Comparison of ENCODE assay signal across 1 cellular context in the genomic region with DNA sequence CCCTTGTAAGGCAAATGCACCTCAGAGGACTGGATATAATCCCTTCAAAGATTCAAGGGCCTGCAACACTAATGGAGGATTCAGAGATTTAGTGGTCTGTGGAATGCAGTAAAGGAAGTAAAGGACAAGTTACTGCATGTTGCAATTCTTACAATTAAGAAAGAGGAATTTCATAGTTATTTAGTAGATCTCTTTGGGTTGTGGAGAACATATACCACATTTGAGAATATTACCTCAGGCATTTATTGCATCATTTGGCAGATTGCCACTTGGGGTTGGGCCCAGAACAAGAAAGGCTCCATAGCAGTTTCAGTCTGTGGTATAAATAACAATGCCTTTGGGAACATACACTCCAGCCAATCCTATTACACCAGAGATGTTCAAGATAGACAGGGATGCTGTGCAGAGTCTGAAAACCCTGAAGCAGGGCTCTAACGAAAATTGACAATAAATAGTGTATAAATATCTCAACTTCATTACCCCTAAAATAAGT.
TF ChIP-seq lines count a peak whose summit lies in the region.

No MANE protein-coding gene starts in this region.

TF ChIP-seq in GM23338, 12 proteins besides CTCF, POLR2A, EP300 and RAD21 (continued from another document):
- TF ChIP-seq, protein P1, sequence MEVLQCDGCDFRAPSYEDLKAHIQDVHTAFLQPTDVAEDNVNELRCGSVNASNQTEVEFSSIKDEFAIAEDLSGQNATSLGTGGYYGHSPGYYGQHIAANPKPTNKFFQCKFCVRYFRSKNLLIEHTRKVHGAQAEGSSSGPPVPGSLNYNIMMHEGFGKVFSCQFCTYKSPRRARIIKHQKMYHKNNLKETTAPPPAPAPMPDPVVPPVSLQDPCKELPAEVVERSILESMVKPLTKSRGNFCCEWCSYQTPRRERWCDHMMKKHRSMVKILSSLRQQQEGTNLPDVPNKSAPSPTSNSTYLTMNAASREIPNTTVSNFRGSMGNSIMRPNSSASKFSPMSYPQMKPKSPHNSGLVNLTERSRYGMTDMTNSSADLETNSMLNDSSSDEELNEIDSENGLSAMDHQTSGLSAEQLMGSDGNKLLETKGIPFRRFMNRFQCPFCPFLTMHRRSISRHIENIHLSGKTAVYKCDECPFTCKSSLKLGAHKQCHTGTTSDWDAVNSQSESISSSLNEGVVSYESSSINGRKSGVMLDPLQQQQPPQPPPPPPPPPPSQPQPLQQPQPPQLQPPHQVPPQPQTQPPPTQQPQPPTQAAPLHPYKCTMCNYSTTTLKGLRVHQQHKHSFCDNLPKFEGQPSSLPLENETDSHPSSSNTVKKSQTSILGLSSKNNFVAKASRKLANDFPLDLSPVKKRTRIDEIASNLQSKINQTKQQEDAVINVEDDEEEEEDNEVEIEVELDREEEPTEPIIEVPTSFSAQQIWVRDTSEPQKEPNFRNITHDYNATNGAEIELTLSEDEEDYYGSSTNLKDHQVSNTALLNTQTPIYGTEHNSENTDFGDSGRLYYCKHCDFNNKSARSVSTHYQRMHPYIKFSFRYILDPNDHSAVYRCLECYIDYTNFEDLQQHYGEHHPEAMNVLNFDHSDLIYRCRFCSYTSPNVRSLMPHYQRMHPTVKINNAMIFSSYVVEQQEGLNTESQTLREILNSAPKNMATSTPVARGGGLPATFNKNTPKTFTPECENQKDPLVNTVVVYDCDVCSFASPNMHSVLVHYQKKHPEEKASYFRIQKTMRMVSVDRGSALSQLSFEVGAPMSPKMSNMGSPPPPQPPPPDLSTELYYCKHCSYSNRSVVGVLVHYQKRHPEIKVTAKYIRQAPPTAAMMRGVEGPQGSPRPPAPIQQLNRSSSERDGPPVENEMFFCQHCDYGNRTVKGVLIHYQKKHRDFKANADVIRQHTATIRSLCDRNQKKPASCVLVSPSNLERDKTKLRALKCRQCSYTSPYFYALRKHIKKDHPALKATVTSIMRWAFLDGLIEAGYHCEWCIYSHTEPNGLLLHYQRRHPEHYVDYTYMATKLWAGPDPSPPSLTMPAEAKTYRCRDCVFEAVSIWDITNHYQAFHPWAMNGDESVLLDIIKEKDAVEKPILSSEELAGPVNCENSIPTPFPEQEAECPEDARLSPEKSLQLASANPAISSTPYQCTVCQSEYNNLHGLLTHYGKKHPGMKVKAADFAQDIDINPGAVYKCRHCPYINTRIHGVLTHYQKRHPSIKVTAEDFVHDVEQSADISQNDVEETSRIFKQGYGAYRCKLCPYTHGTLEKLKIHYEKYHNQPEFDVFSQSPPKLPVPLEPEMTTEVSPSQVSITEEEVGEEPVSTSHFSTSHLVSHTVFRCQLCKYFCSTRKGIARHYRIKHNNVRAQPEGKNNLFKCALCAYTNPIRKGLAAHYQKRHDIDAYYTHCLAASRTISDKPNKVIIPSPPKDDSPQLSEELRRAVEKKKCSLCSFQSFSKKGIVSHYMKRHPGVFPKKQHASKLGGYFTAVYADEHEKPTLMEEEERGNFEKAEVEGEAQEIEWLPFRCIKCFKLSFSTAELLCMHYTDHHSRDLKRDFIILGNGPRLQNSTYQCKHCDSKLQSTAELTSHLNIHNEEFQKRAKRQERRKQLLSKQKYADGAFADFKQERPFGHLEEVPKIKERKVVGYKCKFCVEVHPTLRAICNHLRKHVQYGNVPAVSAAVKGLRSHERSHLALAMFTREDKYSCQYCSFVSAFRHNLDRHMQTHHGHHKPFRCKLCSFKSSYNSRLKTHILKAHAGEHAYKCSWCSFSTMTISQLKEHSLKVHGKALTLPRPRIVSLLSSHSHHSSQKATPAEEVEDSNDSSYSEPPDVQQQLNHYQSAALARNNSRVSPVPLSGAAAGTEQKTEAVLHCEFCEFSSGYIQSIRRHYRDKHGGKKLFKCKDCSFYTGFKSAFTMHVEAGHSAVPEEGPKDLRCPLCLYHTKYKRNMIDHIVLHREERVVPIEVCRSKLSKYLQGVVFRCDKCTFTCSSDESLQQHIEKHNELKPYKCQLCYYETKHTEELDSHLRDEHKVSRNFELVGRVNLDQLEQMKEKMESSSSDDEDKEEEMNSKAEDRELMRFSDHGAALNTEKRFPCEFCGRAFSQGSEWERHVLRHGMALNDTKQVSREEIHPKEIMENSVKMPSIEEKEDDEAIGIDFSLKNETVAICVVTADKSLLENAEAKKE (CRISPR knock-in tag; IDR thresholded peaks at IDR 0.05) = no peak
- TF ChIP-seq STAT1 (IDR thresholded peaks at IDR 0.05; ENCODE audit: unreplicated experiment) (no peak), EZH2phosphoT487 (IDR thresholded peaks at IDR 0.05; ENCODE audit: unreplicated experiment) (no peak), NANOG (IDR thresholded peaks at IDR 0.05; ENCODE audit: borderline replicate concordance) (no peak), ZNF331 (CRISPR knock-in tag; IDR thresholded peaks at IDR 0.05; ENCODE audit: low read depth) (no peak)
